In genomic region chr2:87025927-87026326, GRCh38 we compare ENCODE assay signal across 7 cellular contexts. TPM values are rescaled to one million over a fixed set of nuclear protein-coding genes. Genes with fewer than 3 reads are reported as not detected.
A peak's percentile ranks its signal among the peaks of the same experiment; 100 is the strongest.
DNase-seq lines count a peak whose midpoint lies in the region; ATAC-seq, FAIRE-seq and TF ChIP-seq lines count a peak whose summit lies in the region.
"Not testable (repeated sequence)": the region's sequence is repeated elsewhere in the genome, so short reads cannot be mapped to it uniquely, and the experiment has no call there.

No MANE protein-coding gene starts in this region.

- not testable (repeated sequence) for H3K27me3 Mint-ChIP-seq in activated CD8-positive, alpha-beta T cell treated with anti-CD3 and anti-CD28 coated beads for 36 hours; effector memory CD8-positive, alpha-beta T cell; memory B cell; stimulated activated naive B cell treated with anti-CD40 and anti-IgM and Interleukin-4, amounts not matched to agents 10 μg/mL and 1 μg/mL and 100 μg/mL, for 72 hours

- H3K9me2 ChIP-seq in OCI-LY7 (ENCODE audit: insufficient read depth, low read length) = not testable (repeated sequence)

- not testable (repeated sequence) for H3K79me2 ChIP-seq in OCI-LY7 (ENCODE audit: insufficient read depth, low read depth, low read length)

- not testable (repeated sequence) for H3K9me3 ChIP-seq in OCI-LY7 (ENCODE audit: low read length)

- not testable (repeated sequence) for H3K4me1 ChIP-seq in OCI-LY7 (ENCODE audit: insufficient read depth, low read length, poor library complexity, severe bottlenecking)

- not testable (repeated sequence) for H3K4me2 ChIP-seq in OCI-LY7 (ENCODE audit: low read length)

- CTCF ChIA-PET in OCI-LY7 (lab: Charles Lee; ENCODE audit: unreplicated experiment); activated CD8-positive, alpha-beta T cell treated with anti-CD3 and anti-CD28 coated beads for 36 hours (lab: Charles Lee): not testable (repeated sequence)

- not testable (repeated sequence) for H3K4me1 Mint-ChIP-seq in activated CD8-positive, alpha-beta T cell treated with anti-CD3 and anti-CD28 coated beads for 36 hours (ENCODE audit: low read depth); effector memory CD8-positive, alpha-beta T cell (ENCODE audit: low read depth in 2 of 2); memory B cell; stimulated activated naive B cell treated with anti-CD40 and anti-IgM and Interleukin-4, amounts not matched to agents 10 μg/mL and 1 μg/mL and 100 μg/mL, for 72 hours

- POLR2A ChIA-PET in OCI-LY7 (lab: Charles Lee); activated CD8-positive, alpha-beta T cell treated with anti-CD3 and anti-CD28 coated beads for 36 hours (lab: Charles Lee): not testable (repeated sequence)

- DNase-seq in H54 (ENCODE audit: insufficient read length, low spot score); OCI-LY7 (ENCODE audit: low spot score); activated CD8-positive, alpha-beta T cell treated with anti-CD3 and anti-CD28 coated beads for 36 hours; effector memory CD8-positive, alpha-beta T cell; left ventricle myocardium superior; memory B cell (ENCODE audit: low spot score in 2 of 2); stimulated activated naive B cell treated with anti-CD40 and anti-IgM and Interleukin-4, amounts not matched to agents 10 μg/mL and 1 μg/mL and 100 μg/mL, for 72 hours: not testable (repeated sequence)

- not testable (repeated sequence) for TF ChIP-seq POLR2A in H54 (IDR thresholded peaks at IDR 0.05; ENCODE audit: low read depth, low read length)

- ATAC-seq in activated CD8-positive, alpha-beta T cell treated with anti-CD3 and anti-CD28 coated beads for 36 hours = peak; percentile 53
- ATAC-seq in effector memory CD8-positive, alpha-beta T cell (replicated peaks) = peak; percentile 29
- peak; percentile 51 for ATAC-seq in left ventricle myocardium superior
- ATAC-seq in memory B cell (ENCODE audit: low read depth) = peak; percentile 42
- ATAC-seq in stimulated activated naive B cell treated with anti-CD40 and anti-IgM and Interleukin-4, amounts not matched to agents 10 μg/mL and 1 μg/mL and 100 μg/mL, for 72 hours (replicated peaks) = peak; percentile 44 to 61

- intact Hi-C loops in OCI-LY7 (cut with micrococcal nuclease; ENCODE audit: unreplicated experiment); activated CD8-positive, alpha-beta T cell treated with anti-CD3 and anti-CD28 coated beads for 36 hours (cut with micrococcal nuclease); left ventricle myocardium superior (cut with micrococcal nuclease): not testable (repeated sequence)

- not testable (repeated sequence) for H3K9me3 Mint-ChIP-seq in activated CD8-positive, alpha-beta T cell treated with anti-CD3 and anti-CD28 coated beads for 36 hours; effector memory CD8-positive, alpha-beta T cell; memory B cell; stimulated activated naive B cell treated with anti-CD40 and anti-IgM and Interleukin-4, amounts not matched to agents 10 μg/mL and 1 μg/mL and 100 μg/mL, for 72 hours

- not testable (repeated sequence) for H3K36me3 Mint-ChIP-seq in activated CD8-positive, alpha-beta T cell treated with anti-CD3 and anti-CD28 coated beads for 36 hours (ENCODE audit: low read depth); effector memory CD8-positive, alpha-beta T cell (ENCODE audit: insufficient read depth); memory B cell; stimulated activated naive B cell treated with anti-CD40 and anti-IgM and Interleukin-4, amounts not matched to agents 10 μg/mL and 1 μg/mL and 100 μg/mL, for 72 hours

- not testable (repeated sequence) for H3K27ac ChIP-seq in OCI-LY7 (ENCODE audit: low read depth, low read length, poor library complexity, severe bottlenecking)

- TF ChIP-seq CTCF in OCI-LY7 (conservative IDR thresholded peaks at IDR 0.05; ENCODE audit: low read length); activated CD8-positive, alpha-beta T cell treated with anti-CD3 and anti-CD28 coated beads for 36 hours (IDR thresholded peaks at IDR 0.05): not testable (repeated sequence)

- not testable (repeated sequence) for H4K20me1 ChIP-seq in OCI-LY7 (ENCODE audit: insufficient read depth, low read length)

- peak; percentile 6 for FAIRE-seq in H54 (lab: Jason Lieb, UNC)

- TSS peak; percentile 62 for BruUV-seq in OCI-LY7 (replicated peaks; lab: Mats Ljungman, UMichigan)

- not testable (repeated sequence) for H3K27ac Mint-ChIP-seq in activated CD8-positive, alpha-beta T cell treated with anti-CD3 and anti-CD28 coated beads for 36 hours; effector memory CD8-positive, alpha-beta T cell; memory B cell; stimulated activated naive B cell treated with anti-CD40 and anti-IgM and Interleukin-4, amounts not matched to agents 10 μg/mL and 1 μg/mL and 100 μg/mL, for 72 hours

- H3K4me3 Mint-ChIP-seq in activated CD8-positive, alpha-beta T cell treated with anti-CD3 and anti-CD28 coated beads for 36 hours; effector memory CD8-positive, alpha-beta T cell; memory B cell; stimulated activated naive B cell treated with anti-CD40 and anti-IgM and Interleukin-4, amounts not matched to agents 10 μg/mL and 1 μg/mL and 100 μg/mL, for 72 hours: not testable (repeated sequence)

- H3K36me3 ChIP-seq in OCI-LY7 (ENCODE audit: insufficient read depth, low read length) = not testable (repeated sequence)

- H2AFZ ChIP-seq in OCI-LY7 (ENCODE audit: low read length) = not testable (repeated sequence)

- not testable (repeated sequence) for H3K4me3 ChIP-seq in OCI-LY7 (ENCODE audit: low read depth, low read length, poor library complexity, severe bottlenecking)

RNA-seq across cellular contexts. Expression of gene PLGLB1, which starts 4.3 kb away (rescaled TPM):
- total RNA-seq in OCI-LY7 (2014; rRNA removed; shearing (Covaris generic)) = 1.8 and 3.3 TPM in 2 replicates
- 3.6 and 3.9 TPM in 2 replicates for total RNA-seq in OCI-LY7 (2022)
- 1 to 10 TPM in 1 of 2 experiments, under 1 TPM in 1; 0.45 to 1.3 TPM for total RNA-seq in activated CD8-positive, alpha-beta T cell treated with anti-CD3 and anti-CD28 coated beads for 36 hours
- total RNA-seq in left ventricle myocardium superior = 2.7 TPM
